ENCODE assay signal across 8 cellular contexts in genomic region chr10:63633677-63634487, GRCh38.
DNase-seq lines count a peak whose midpoint lies in the region; ATAC-seq and TF ChIP-seq lines count a peak whose summit lies in the region.

No MANE protein-coding gene starts in this region.

- H3K4me1 Mint-ChIP-seq in neural progenitor cell, result peaks cover 18% of the 10 kb centered on the region
- peaks cover 30% of the 10 kb centered on the region for H3K4me1 Mint-ChIP-seq in activated CD8-positive, alpha-beta memory T cell treated with anti-CD3 and anti-CD28 coated beads, Interleukin-2, amount 10 ng/mL, durations not matched to agents 7 days and 5 days

- CTCF ChIA-PET in activated CD8-positive, alpha-beta memory T cell treated with anti-CD3 and anti-CD28 coated beads, Interleukin-2, amount 10 ng/mL, durations not matched to agents 7 days and 5 days (lab: Charles Lee), result interaction anchor here (0.7 to 1.5 kb wide), 5 partner anchors 11 to 467 kb away, joined by 3 to 4 read pairs (median 3); no protein-coding TSS in a partner anchor

- H3K27me3 ChIP-seq in neural progenitor cell, result no peaks in the 10 kb centered on the region

- H3K9ac ChIP-seq in neural progenitor cell, result no peak overlapping the region

- peaks cover 29% of the 10 kb centered on the region for H3F3A ChIP-seq in neural progenitor cell (ENCODE audit: low read depth)

- no peaks in the 10 kb centered on the region for H3K79me2 ChIP-seq in neural progenitor cell (ENCODE audit: low read depth)

- H3K9me3 Mint-ChIP-seq in neural progenitor cell, result no peaks in the 10 kb centered on the region
- H3K9me3 Mint-ChIP-seq in activated CD8-positive, alpha-beta memory T cell treated with anti-CD3 and anti-CD28 coated beads, Interleukin-2, amount 10 ng/mL, durations not matched to agents 7 days and 5 days (ENCODE audit: low read depth), result no peaks in the 10 kb centered on the region

- no peak overlapping the region for H3K27ac Mint-ChIP-seq in neural progenitor cell
- no peak overlapping the region for H3K27ac Mint-ChIP-seq in activated CD8-positive, alpha-beta memory T cell treated with anti-CD3 and anti-CD28 coated beads, Interleukin-2, amount 10 ng/mL, durations not matched to agents 7 days and 5 days

- peaks cover 5% of the 10 kb centered on the region for H3K27me3 Mint-ChIP-seq in neural progenitor cell (ENCODE audit: insufficient read depth, low read depth)
- peaks cover 12% of the 10 kb centered on the region for H3K27me3 Mint-ChIP-seq in activated CD8-positive, alpha-beta memory T cell treated with anti-CD3 and anti-CD28 coated beads, Interleukin-2, amount 10 ng/mL, durations not matched to agents 7 days and 5 days

- H3K9me3 ChIP-seq in neural progenitor cell (ENCODE audit: low read depth), result no peaks in the 10 kb centered on the region

- peaks cover 10% of the 10 kb centered on the region for H3K4me1 ChIP-seq in neural progenitor cell

- no peak overlapping the region for H3K4me2 ChIP-seq in neural progenitor cell

- H3K4me3 Mint-ChIP-seq in neural progenitor cell, result no peak overlapping the region
- no peak overlapping the region for H3K4me3 Mint-ChIP-seq in activated CD8-positive, alpha-beta memory T cell treated with anti-CD3 and anti-CD28 coated beads, Interleukin-2, amount 10 ng/mL, durations not matched to agents 7 days and 5 days

- no peaks in the 10 kb centered on the region for H3K36me3 Mint-ChIP-seq in neural progenitor cell
- H3K36me3 Mint-ChIP-seq in activated CD8-positive, alpha-beta memory T cell treated with anti-CD3 and anti-CD28 coated beads, Interleukin-2, amount 10 ng/mL, durations not matched to agents 7 days and 5 days, result no peaks in the 10 kb centered on the region

- no peak overlapping the region for H3K27ac ChIP-seq in neural progenitor cell

- TF ChIP-seq CTCF in cardiac fibroblast (IDR thresholded peaks at IDR 0.05; ENCODE audit: low read depth, low read length), result peak; percentile 41
- TF ChIP-seq CTCF in neural progenitor cell (IDR thresholded peaks at IDR 0.05), result peak; percentile 46

- no peak for ATAC-seq in activated CD8-positive, alpha-beta memory T cell treated with anti-CD3 and anti-CD28 coated beads, Interleukin-2, amount 10 ng/mL, durations not matched to agents 7 days and 5 days
- ATAC-seq in HG03159 (IDR thresholded peaks at IDR 0.05; ENCODE audit: unreplicated experiment) (no peak), GM21381 (IDR thresholded peaks at IDR 0.05; ENCODE audit: unreplicated experiment) (no peak)

- peak; percentile 17 for DNase-seq in NCI-H2171 treated with DMSO at 0.1 percent for 48 hours (lab: John Stamatoyannopoulos, UW)
- no peak for DNase-seq in NCI-H2171 (lab: John Stamatoyannopoulos, UW)
- DNase-seq in NCI-H1694 (lab: John Stamatoyannopoulos, UW), result peak; percentile 16
- peak; percentile 66 to 70 for DNase-seq in cardiac fibroblast (ENCODE audit: low read depth in 2 of 2)
- peak; percentile 28 for DNase-seq in neural progenitor cell (ENCODE audit: low spot score)
- no peak for DNase-seq in activated CD8-positive, alpha-beta memory T cell treated with anti-CD3 and anti-CD28 coated beads, Interleukin-2, amount 10 ng/mL, durations not matched to agents 7 days and 5 days

- H2AFZ ChIP-seq in neural progenitor cell (replicated peaks), result no peak overlapping the region

- H3K4me3 ChIP-seq in cardiac fibroblast (replicated peaks in 1 of 2; ENCODE audit: low read depth in 2 of 2, low read length in 2 of 2), result no peak overlapping the region
- H3K4me3 ChIP-seq in neural progenitor cell, result no peak overlapping the region

- H4K20me1 ChIP-seq in neural progenitor cell (ENCODE audit: low read depth), result no peaks in the 10 kb centered on the region

- no peaks in the 10 kb centered on the region for H3K36me3 ChIP-seq in neural progenitor cell

Comparison
In these comparisons a context has a peak if more than half of its experiments do, and no peak if none do; other contexts are left out.
1. DNase-seq: peak in NCI-H2171 treated with DMSO at 0.1 percent for 48 hours (single experiment), NCI-H1694 (single experiment), cardiac fibroblast (2 of 2) and neural progenitor cell (single experiment); none in NCI-H2171 (single experiment) and activated CD8-positive, alpha-beta memory T cell treated with anti-CD3 and anti-CD28 coated beads, Interleukin-2, amount 10 ng/mL, durations not matched to agents 7 days and 5 days (single experiment).